Comparison of ENCODE assay signal across 28 cellular contexts in the genomic region with DNA sequence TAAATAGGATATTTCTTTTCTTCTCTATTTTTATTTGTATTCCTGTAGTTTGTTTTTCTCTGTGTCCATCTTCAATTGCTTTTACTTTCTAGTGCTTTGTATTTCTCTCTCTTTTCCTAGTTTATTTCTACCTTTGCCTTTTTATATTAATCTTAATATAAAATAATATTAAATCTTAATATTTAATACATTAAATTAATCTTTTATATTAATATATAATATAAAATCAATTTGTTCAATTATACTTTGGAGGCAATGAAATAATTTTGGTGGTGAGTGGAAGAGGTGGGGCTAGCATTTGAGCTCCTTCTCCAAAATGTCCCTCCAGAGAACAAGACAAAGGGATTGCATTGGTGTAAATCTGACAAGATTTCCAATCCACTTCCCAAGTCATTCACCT. TPM values are rescaled to one million over a fixed set of nuclear protein-coding genes. Genes with fewer than 3 reads are reported as not detected.
DNase-seq lines count a peak whose midpoint lies in the region; FAIRE-seq and TF ChIP-seq lines count a peak whose summit lies in the region.
"Had no signal": no experiment of that assay in that cellular context is flagged by ENCODE, and none has a peak within 500 bp of the region (broad histone marks: within the 10 kb centered on the region; RNA-seq: fewer than 3 reads in every experiment).

No MANE protein-coding gene starts in this region.

- H3K36me3 ChIP-seq in A673 (ENCODE audit: insufficient read depth, low read length, poor library complexity, severe bottlenecking) (peaks cover 5% of the 10 kb centered on the region), SK-N-MC (ENCODE audit: insufficient read depth, low read length) (peaks cover 9% of the 10 kb centered on the region), kidney (ENCODE audit: control insufficient read depth in 1 of 2, insufficient read depth in 2 of 2, low read length in 2 of 2) (no peaks in the 10 kb centered on the region), tibial artery (no peaks in the 10 kb centered on the region)
- H3K36me3 ChIP-seq: BE2C, BLaER1 had no signal

- H3K4me1 ChIP-seq in A673 (ENCODE audit: insufficient read depth, low read length, poor library complexity, severe bottlenecking): peaks cover 85% of the 10 kb centered on the region
- no peaks in the 10 kb centered on the region for H3K4me1 ChIP-seq in kidney (ENCODE audit: control insufficient read depth in 1 of 2, insufficient read depth in 1 of 2, low read depth in 1 of 2, low read length in 2 of 2)
- no peaks in the 10 kb centered on the region for H3K4me1 ChIP-seq in tibial artery
- H3K4me1 ChIP-seq: A549, BE2C had no signal

- intact Hi-C loops in A673 (cut with micrococcal nuclease; ENCODE audit: unreplicated experiment) (no loop called here), kidney (cut with DNase I) (no loop called here), tibial artery (cut with DNase I; ENCODE audit: low total_unique reads) (no loop called here)

- H3K9me3 ChIP-seq in A673 (ENCODE audit: low read depth, low read length, poor library complexity, severe bottlenecking) (no peaks in the 10 kb centered on the region), SK-N-MC (ENCODE audit: low read depth, low read length) (no peaks in the 10 kb centered on the region; the same call in 1 of the 2 replicates), kidney (ENCODE audit: control insufficient read depth in 1 of 2, low read length in 2 of 2) (no peaks in the 10 kb centered on the region), tibial artery (no peaks in the 10 kb centered on the region)
- H3K9me3 ChIP-seq: A549, BE2C, BLaER1 had no signal

- H3K4me3 ChIP-seq in A673 (ENCODE audit: low read depth, low read length, poor library complexity, severe bottlenecking): no peak overlapping the region
- H3K4me3 ChIP-seq in SK-N-MC: peak overlapping the region; percentile 18; the same call in 1 of the 2 replicates
- no peak overlapping the region for H3K4me3 ChIP-seq in kidney (ENCODE audit: low read length in 2 of 2)
- H3K4me3 ChIP-seq in tibial artery: no peak overlapping the region
- H3K4me3 ChIP-seq: A549, BLaER1 had no signal

- no peak for DNase-seq in A673 (ENCODE audit: low spot score)
- DNase-seq in SK-N-MC (ENCODE audit: low read depth, low spot score): no peak
- DNase-seq in kidney: no peak
- DNase-seq in tibial artery: no peak
- DNase-seq in NCI-H2227 treated with DMSO at 0.1 percent for 48 hours (lab: John Stamatoyannopoulos, UW): no peak
- DNase-seq: ACHN; BE2C; C1 segment of cervical spinal cord; CD4-positive, alpha-beta memory T cell; CD4-positive, CD25-positive, alpha-beta regulatory T cell; CD8-positive, alpha-beta memory T cell; COR-L47; DMS 273 treated with DMSO at 0.1 percent for 48 hours; DMS153; DMS53; DMS79; DND-41; EL; GF-D8 had no signal

- TF ChIP-seq CTCF in A673 (conservative IDR thresholded peaks at IDR 0.05; ENCODE audit: low read depth, low read length) (no peak), kidney (IDR thresholded peaks at IDR 0.05; ENCODE audit: borderline replicate concordance, extremely low read depth, insufficient read depth) (no peak), tibial artery (IDR thresholded peaks at IDR 0.05) (no peak)

- BruUV-seq in A673 (replicated peaks; lab: Mats Ljungman, UMichigan): no TSS peak

- H3K9ac ChIP-seq in SK-N-MC (ENCODE audit: insufficient read length): no peak overlapping the region
- H3K9ac ChIP-seq in kidney (ENCODE audit: low read length in 2 of 2): no peak overlapping the region
- H3K9ac ChIP-seq: BLaER1 had no signal

- CTCF ChIA-PET in A673 (lab: Charles Lee): no interaction called here

- H3K27me3 ChIP-seq in A673 (replicated peaks; ENCODE audit: insufficient read depth, low read depth, low read length, poor library complexity) (no peaks in the 10 kb centered on the region), tibial artery (no peaks in the 10 kb centered on the region)
- H3K27me3 ChIP-seq: BE2C, BLaER1 had no signal

- POLR2A ChIA-PET in A673 (lab: Charles Lee; ENCODE audit: low non-redundant PET): no interaction called here

- peak; percentile 8 for FAIRE-seq in kidney (lab: Jason Lieb, UNC)
- FAIRE-seq: A549, GM12891, GM19239 had no signal

- peak overlapping the region; percentile 99 for H3K27ac ChIP-seq in A673 (ENCODE audit: low read depth, low read length, poor library complexity, severe bottlenecking)
- peak overlapping the region; percentile 100; the same call in 1 of the 2 replicates for H3K27ac ChIP-seq in SK-N-MC
- H3K27ac ChIP-seq in kidney (ENCODE audit: low read depth in 2 of 2, low read length in 2 of 2): no peak overlapping the region
- H3K27ac ChIP-seq in tibial artery: no peak overlapping the region
- H3K27ac ChIP-seq: 22Rv1, A549, BLaER1 had no signal

RNA-seq across cellular contexts. Expression of gene CPB2, which starts 6.3 kb away (rescaled TPM):
- total RNA-seq in A673 (2021) (5.0 and 5.5 TPM in 2 replicates), kidney (not detected)
- not detected for polyA plus RNA-seq in kidney (ENCODE audit: insufficient read depth, low read depth, low replicate concordance)
- total RNA-seq: A172; CD4-positive, alpha-beta memory T cell; CD4-positive, CD25-positive, alpha-beta regulatory T cell; CD8-positive, alpha-beta memory T cell; Daoy; G401 had no signal
- polyA plus RNA-seq: AG04450; CD4-positive, alpha-beta memory T cell; CD8-positive, alpha-beta memory T cell had no signal

RNA-seq across cellular contexts. Expression of gene ZC3H13, which starts 58.6 kb away (rescaled TPM):
- total RNA-seq in A673 (2021): 373 and 378 TPM in 2 replicates
- 53.1 TPM for total RNA-seq in kidney
- polyA plus RNA-seq in kidney (ENCODE audit: insufficient read depth, low read depth, low replicate concordance): 6.4 TPM

Comparison
In these comparisons a context has a peak if more than half of its experiments do, and no peak if none do; other contexts are left out.
1. H3K27ac ChIP-seq: peak in A673 (single experiment) and SK-N-MC (single experiment); none in kidney (0 of 2) and tibial artery (0 of 2).